In genomic region chr18:74288041-74288440, GRCh38 we compare ENCODE assay signal across 1 cellular context.
TF ChIP-seq lines count a peak whose summit lies in the region.

No MANE protein-coding gene starts in this region.

TF ChIP-seq in GM12878, 131 proteins besides CTCF, POLR2A, EP300 and RAD21:
- no peak for TF ChIP-seq POU2F2 (IDR thresholded peaks at IDR 0.05; ENCODE audit: borderline replicate concordance, low read depth, low read length)
- TF ChIP-seq RELB (IDR thresholded peaks at IDR 0.05; ENCODE audit: low read depth) = no peak
- no peak for TF ChIP-seq TCF7 (IDR thresholded peaks at IDR 0.05; ENCODE audit: borderline replicate concordance)
- no peak for TF ChIP-seq TAF1 (IDR thresholded peaks at IDR 0.05; ENCODE audit: borderline replicate concordance, low read depth, low read length)
- no peak for TF ChIP-seq CUX1 (IDR thresholded peaks at IDR 0.05; ENCODE audit: insufficient replicate concordance, low read depth, low read length)
TF ChIP-seq in GM12878: peak in this region for 0.
